ENCODE assay signal across 8 cellular contexts in the genomic region with DNA sequence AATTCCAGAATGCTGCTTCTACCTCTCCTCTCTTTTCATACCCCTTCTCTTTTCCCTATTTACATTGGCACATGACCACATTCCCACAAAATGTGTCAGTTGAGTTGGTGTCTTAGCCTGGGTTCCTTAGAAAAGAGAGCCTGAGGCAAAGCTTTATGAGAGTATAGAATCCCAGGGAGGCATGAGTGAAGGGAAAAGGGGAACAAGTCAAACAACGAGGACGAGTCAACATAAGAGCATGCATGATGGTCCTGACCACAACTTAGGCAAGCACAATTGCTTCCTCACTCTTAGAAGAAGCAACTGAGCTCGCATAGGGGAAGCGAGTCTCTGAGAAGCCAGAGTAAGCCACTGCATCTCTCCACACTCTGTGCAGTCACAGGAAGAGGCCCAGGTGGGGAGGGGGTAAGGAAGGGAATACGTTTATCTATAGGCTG. TPM values are rescaled to one million over a fixed set of nuclear protein-coding genes. Genes with fewer than 3 reads are reported as not detected.
A peak's percentile ranks its signal among the peaks of the same experiment; 100 is the strongest.
DNase-seq lines count a peak whose midpoint lies in the region; ATAC-seq, FAIRE-seq and TF ChIP-seq lines count a peak whose summit lies in the region.

No MANE protein-coding gene starts in this region.

- H4K20me1 ChIP-seq in K562 (replicated peaks; ENCODE audit: control insufficient read depth, insufficient read depth, low read length), result no peaks in the 10 kb centered on the region

- H3K27me3 ChIP-seq in K562 (ENCODE audit: control insufficient read depth in 2 of 2, insufficient read depth in 2 of 2, low read length in 2 of 2) (no peaks in the 10 kb centered on the region), stomach (no peaks in the 10 kb centered on the region)

- H3K9me1 ChIP-seq in K562 (ENCODE audit: control insufficient read depth, insufficient read depth, low read length), result no peaks in the 10 kb centered on the region

- no peak overlapping the region for H3K27ac ChIP-seq in K562 (ENCODE audit: extremely low read depth, low read depth, low read length)
- H3K27ac ChIP-seq in stomach, result no peak overlapping the region

- H3K4me3 ChIP-seq in NB4 (ENCODE audit: low read depth, low read length), result no peak overlapping the region
- no peak overlapping the region for H3K4me3 ChIP-seq in K562
- no peak overlapping the region for H3K4me3 ChIP-seq in stomach

- FAIRE-seq in K562 (lab: Jason Lieb, UNC), result no peak

- intact Hi-C loops in K562 (cut with micrococcal nuclease) (no loop called here), stomach (cut with DNase I; ENCODE audit: low total_unique reads) (no loop called here)

- 3% methylated on average over 5 of the region's 5 CpGs for WGBS in K562 (ENCODE audit: insufficient coverage, low coverage, missing lambda C conversion rate)
- 56 to 72% (median 61%) methylated on average over 5 of the region's 5 CpGs for WGBS in stomach, 5 donors

- TF ChIP-seq POLR2A in NB4 (IDR thresholded peaks at IDR 0.05; ENCODE audit: extremely low read depth, insufficient read length) (no peak), K562 (conservative IDR thresholded peaks at IDR 0.05) (no peak), stomach (IDR thresholded peaks at IDR 0.05) (no peak)

- H3K4me2 ChIP-seq in K562 (ENCODE audit: insufficient read depth, low read length), result no peak overlapping the region

- DNase-seq in Caki2 (ENCODE audit: low read depth), result peak; percentile 35
- DNase-seq in NB4 (ENCODE audit: low read depth), result peak; percentile 97
- DNase-seq in K562 (ENCODE audit: extremely low read depth in 1 of 4, low spot score in 3 of 4), result no peak
- DNase-seq in midbrain (lab: John Stamatoyannopoulos, UW), result peak; percentile 8
- DNase-seq in DMS53 treated with DMSO at 0.1 percent for 48 hours (lab: John Stamatoyannopoulos, UW; ENCODE audit: unreplicated experiment), result no peak
- DNase-seq in HPDE6-E6E7 (ENCODE audit: extremely low spot score), result no peak
- DNase-seq in stomach, result no peak

- no peaks in the 10 kb centered on the region for H3K36me3 ChIP-seq in K562 (ENCODE audit: control insufficient read depth, insufficient read depth, low read length)
- H3K36me3 ChIP-seq in stomach, result no peaks in the 10 kb centered on the region

- no peak for TF ChIP-seq CTCF in NB4 (IDR thresholded peaks at IDR 0.05; ENCODE audit: low read depth, low read length)
- TF ChIP-seq CTCF in K562 (IDR thresholded peaks at IDR 0.05 in 2 of 3, conservative IDR thresholded peaks at IDR 0.05 in 1 of 3; ENCODE audit: insufficient read depth in 2 of 3, low read depth in 1 of 3, low read length in 3 of 3), result no peak
- no peak for TF ChIP-seq CTCF in stomach (IDR thresholded peaks at IDR 0.05)

- H2AFZ ChIP-seq in K562 (ENCODE audit: low read depth, low read length), result peak overlapping the region; percentile 18; the same call in 1 of the 2 replicates

- H3K9me3 ChIP-seq in K562 (replicated peaks; ENCODE audit: control insufficient read depth, insufficient read depth, low read depth, low read length) (no peaks in the 10 kb centered on the region), stomach (no peaks in the 10 kb centered on the region)

- no peak for TF ChIP-seq EP300 in K562 (IDR thresholded peaks at IDR 0.05; ENCODE audit: low read length)
- TF ChIP-seq EP300 in stomach (IDR thresholded peaks at IDR 0.05), result no peak

- CTCF ChIA-PET in K562 (lab: Yijun Ruan, JAX; ENCODE audit: low intra/inter-chr PET ratio), result no interaction called here

- TF ChIP-seq RAD21 in K562 (CRISPR knock-in tag; conservative IDR thresholded peaks at IDR 0.05 in 1 of 2, IDR thresholded peaks at IDR 0.05 in 1 of 2), result no peak

- in situ Hi-C loops in Caki2 (cut with HindIII; ENCODE audit: low pct_unique_long_range_greater_than_20kb, low sequenced_read_pairs) (no loop called here), K562 (cut with MboI) (no loop called here)

- H3K9ac ChIP-seq in K562 (ENCODE audit: insufficient read depth in 1 of 2, low read depth in 2 of 2, low read length in 2 of 2), result no peak overlapping the region; a peak in 1 of 4 replicates

- H3K4me1 ChIP-seq in K562 (replicated peaks in 1 of 2; ENCODE audit: control insufficient read depth in 2 of 2, insufficient read depth in 2 of 2, low read length in 2 of 2), result no peaks in the 10 kb centered on the region; a peak in 1 of 5 replicates
- no peaks in the 10 kb centered on the region for H3K4me1 ChIP-seq in stomach

- BruUV-seq in K562 (replicated peaks; lab: Mats Ljungman, UMichigan), result no TSS peak

- ATAC-seq in K562 (peak; percentile 66), HG03095 (IDR thresholded peaks at IDR 0.05; ENCODE audit: unreplicated experiment) (no peak)

- H3K79me2 ChIP-seq in K562 (ENCODE audit: control insufficient read depth, insufficient read depth, low read length), result no peaks in the 10 kb centered on the region

- POLR2A ChIA-PET in K562 (lab: Yijun Ruan, JAX), result no interaction called here

TF ChIP-seq in K562, 482 proteins besides CTCF, POLR2A, EP300 and RAD21:
- TF ChIP-seq, protein P1, sequence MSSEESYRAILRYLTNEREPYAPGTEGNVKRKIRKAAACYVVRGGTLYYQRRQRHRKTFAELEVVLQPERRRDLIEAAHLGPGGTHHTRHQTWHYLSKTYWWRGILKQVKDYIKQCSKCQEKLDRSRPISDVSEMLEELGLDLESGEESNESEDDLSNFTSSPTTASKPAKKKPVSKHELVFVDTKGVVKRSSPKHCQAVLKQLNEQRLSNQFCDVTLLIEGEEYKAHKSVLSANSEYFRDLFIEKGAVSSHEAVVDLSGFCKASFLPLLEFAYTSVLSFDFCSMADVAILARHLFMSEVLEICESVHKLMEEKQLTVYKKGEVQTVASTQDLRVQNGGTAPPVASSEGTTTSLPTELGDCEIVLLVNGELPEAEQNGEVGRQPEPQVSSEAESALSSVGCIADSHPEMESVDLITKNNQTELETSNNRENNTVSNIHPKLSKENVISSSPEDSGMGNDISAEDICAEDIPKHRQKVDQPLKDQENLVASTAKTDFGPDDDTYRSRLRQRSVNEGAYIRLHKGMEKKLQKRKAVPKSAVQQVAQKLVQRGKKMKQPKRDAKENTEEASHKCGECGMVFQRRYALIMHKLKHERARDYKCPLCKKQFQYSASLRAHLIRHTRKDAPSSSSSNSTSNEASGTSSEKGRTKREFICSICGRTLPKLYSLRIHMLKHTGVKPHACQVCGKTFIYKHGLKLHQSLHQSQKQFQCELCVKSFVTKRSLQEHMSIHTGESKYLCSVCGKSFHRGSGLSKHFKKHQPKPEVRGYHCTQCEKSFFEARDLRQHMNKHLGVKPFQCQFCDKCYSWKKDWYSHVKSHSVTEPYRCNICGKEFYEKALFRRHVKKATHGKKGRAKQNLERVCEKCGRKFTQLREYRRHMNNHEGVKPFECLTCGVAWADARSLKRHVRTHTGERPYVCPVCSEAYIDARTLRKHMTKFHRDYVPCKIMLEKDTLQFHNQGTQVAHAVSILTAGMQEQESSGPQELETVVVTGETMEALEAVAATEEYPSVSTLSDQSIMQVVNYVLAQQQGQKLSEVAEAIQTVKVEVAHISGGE (CRISPR knock-in tag; IDR thresholded peaks at IDR 0.05), result no peak

RNA-seq across cellular contexts. Expression of a gene that starts 15.4 kb away (rescaled TPM):
- 0.17 and 3.7 TPM in 2 replicates for total RNA-seq in Caki2 (2014; rRNA removed; shearing (Covaris generic); ENCODE audit: low replicate concordance)
- total RNA-seq in K562 (2011; cell fraction: chromatin; rRNA removed; ENCODE audit: low replicate concordance), result 9.0 and 9.3 TPM in 2 replicates
- 4.6 and 5.3 TPM in 2 replicates for total RNA-seq in K562 (2011; cell fraction: nucleolus; rRNA removed)
- 5.6 and 9.1 TPM in 2 replicates for total RNA-seq in K562 (2011; cell fraction: nucleoplasm; rRNA removed)
- total RNA-seq in K562 (2014; rRNA removed) (1.00 and 1.6 TPM in 2 replicates), K562 (2014; rRNA removed; fragmentation: Illumina TruSeq; extraction: Trizol) (0.95 and 1.9 TPM in 2 replicates), K562 (2015; rRNA removed; fragmentation: Illumina TruSeq; extraction: Trizol) (1.2 TPM in 2 replicates), K562 (2021) (1.2 and 3.0 TPM in 2 replicates), stomach (1 to 10 TPM in 4 of 5 donors, under 1 TPM in 1; 0.58 to 7.1 (median 2.9) TPM)
- polyA plus RNA-seq in K562 (2011; rRNA removed) (1.5 and 1.6 TPM in 2 replicates), K562 (2014; fragmentation: Illumina TruSeq; extraction: Trizol) (1.7 and 3.9 TPM in 2 replicates), K562 (2014; fragmentation: Nextera tagmentation; extraction: Ambion mirVana) (under 1 TPM; 0.32 to 0.34 TPM), K562 (2014; rRNA removed) (1.7 and 2.0 TPM in 2 replicates), stomach (1 to 10 TPM in 2 of 3 donors, under 1 TPM in 1; 0.93 to 2.0 (median 1.2) TPM)
- 0.97 and 1.7 TPM in 2 replicates for polyA plus RNA-seq in K562 (2011; cell fraction: cytosol; rRNA removed)
- polyA plus RNA-seq in K562 (2011; cell fraction: nucleus; rRNA removed), result 3.0 and 3.2 TPM in 2 replicates
- polyA plus RNA-seq in K562 (2012), result 1.1 and 1.3 TPM in 2 replicates
- 2.9 and 3.1 TPM in 2 replicates for polyA minus RNA-seq in K562 (2011; rRNA and poly(A)+ RNA removed)
- 0.38 and 5.4 TPM in 2 replicates for polyA minus RNA-seq in K562 (2011; cell fraction: cytosol; rRNA and poly(A)+ RNA removed)
- 2.4 and 3.6 TPM in 2 replicates for polyA minus RNA-seq in K562 (2011; cell fraction: nucleus; rRNA and poly(A)+ RNA removed)

RNA-seq across cellular contexts. Expression of a gene that starts 51.3 kb away (rescaled TPM):
- 53.4 and 65.2 TPM in 2 replicates for total RNA-seq in Caki2 (2014; rRNA removed; shearing (Covaris generic); ENCODE audit: low replicate concordance)
- 115 and 218 TPM in 2 replicates for total RNA-seq in K562 (2011; cell fraction: chromatin; rRNA removed; ENCODE audit: low replicate concordance)
- 41.1 and 55.2 TPM in 2 replicates for total RNA-seq in K562 (2011; cell fraction: nucleolus; rRNA removed)
- total RNA-seq in K562 (2011; cell fraction: nucleoplasm; rRNA removed), result 77.8 and 117 TPM in 2 replicates
- total RNA-seq in K562 (2014; rRNA removed), result 67.1 and 76.0 TPM in 2 replicates
- 81.0 and 96.7 TPM in 2 replicates for total RNA-seq in K562 (2014; rRNA removed; fragmentation: Illumina TruSeq; extraction: Trizol)
- 143 and 150 TPM in 2 replicates for total RNA-seq in K562 (2015; rRNA removed; fragmentation: Illumina TruSeq; extraction: Trizol)
- 59.6 and 63.9 TPM in 2 replicates for total RNA-seq in K562 (2021)
- 71.8 and 77.7 TPM in 2 replicates for polyA plus RNA-seq in K562 (2011; rRNA removed)
- polyA plus RNA-seq in K562 (2011; cell fraction: cytosol; rRNA removed), result 29.0 and 29.2 TPM in 2 replicates
- polyA plus RNA-seq in K562 (2011; cell fraction: nucleus; rRNA removed), result 69.9 and 288 TPM in 2 replicates
- 56.8 and 73.8 TPM in 2 replicates for polyA plus RNA-seq in K562 (2012)
- 116 and 125 TPM in 2 replicates for polyA plus RNA-seq in K562 (2014; fragmentation: Illumina TruSeq; extraction: Trizol)
- polyA plus RNA-seq in K562 (2014; fragmentation: Nextera tagmentation; extraction: Ambion mirVana), result 10 to 100 TPM; 37.6 to 38.7 TPM
- polyA plus RNA-seq in K562 (2014; rRNA removed), result 68.7 and 79.2 TPM in 2 replicates
- polyA minus RNA-seq in K562 (2011; rRNA and poly(A)+ RNA removed), result 235 and 252 TPM in 2 replicates
- polyA minus RNA-seq in K562 (2011; cell fraction: cytosol; rRNA and poly(A)+ RNA removed), result 46.9 and 64.3 TPM in 2 replicates
- 69.3 and 393 TPM in 2 replicates for polyA minus RNA-seq in K562 (2011; cell fraction: nucleus; rRNA and poly(A)+ RNA removed)
- total RNA-seq in stomach, result 100 to 1,000 TPM in 3 of 5 donors, 10 to 100 TPM in 2; 74.1 to 222 (median 160) TPM
- polyA plus RNA-seq in stomach, result 10 to 100 TPM; 22.3 to 64.5 (median 43.7) TPM

Comparison
In these comparisons a context has a peak if more than half of its experiments do, and no peak if none do; other contexts are left out.
1. DNase-seq: peak in Caki2 (single experiment), NB4 (single experiment) and midbrain (single experiment); none in K562 (0 of 4), DMS53 treated with DMSO at 0.1 percent for 48 hours (single experiment), HPDE6-E6E7 (single experiment) and stomach (single experiment).